In the genomic region with DNA sequence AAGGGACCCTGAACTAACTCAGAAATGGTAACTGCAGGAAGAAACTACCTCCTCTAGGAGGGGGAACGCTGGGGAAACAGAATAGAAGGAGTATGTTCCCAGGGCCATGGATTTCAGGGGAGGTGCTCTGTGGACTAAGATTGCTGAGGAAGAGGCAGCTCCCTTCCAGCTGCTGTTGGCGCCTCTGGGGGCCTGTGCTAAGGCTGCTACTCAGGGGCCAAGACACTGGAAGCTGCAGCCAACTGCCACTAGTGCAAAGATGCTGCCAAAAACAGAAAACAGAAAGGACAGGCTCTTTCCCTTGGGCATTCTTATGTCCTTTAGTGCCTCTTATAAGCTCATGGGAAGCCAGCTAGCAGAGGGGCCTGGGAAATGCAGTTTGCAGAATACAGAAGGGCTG, we compare ENCODE assay signal across 16 cellular contexts. TPM values are rescaled to one million over a fixed set of nuclear protein-coding genes. Genes with fewer than 3 reads are reported as not detected.
"Had no signal": no experiment of that assay in that cellular context is flagged by ENCODE, and none has a peak within 500 bp of the region (broad histone marks: within the 10 kb centered on the region; RNA-seq: fewer than 3 reads in every experiment).

No MANE protein-coding gene starts in this region.

- H3K9me3 ChIP-seq: thoracic aorta had no signal

- H3K4me3 ChIP-seq: thoracic aorta had no signal

- DNase-seq: activated CD4-positive, alpha-beta T cell treated with anti-CD3 and anti-CD28 coated beads, Interleukin-2, amount 50 U/mL, for 1 hour; activated CD8-positive, alpha-beta memory T cell treated with anti-CD3 and anti-CD28 coated beads for 24 hours; activated gamma-delta T cell treated with Interleukin-2 at 50 U/mL for 16 hours; activated naive CD8-positive, alpha-beta T cell treated with anti-CD3 and anti-CD28 coated beads, Interleukin-2, amount 10 ng/mL, durations not matched to agents 7 days and 5 days; brain microvascular endothelial cell; cerebellar nuclear complex; dermis blood vessel endothelial cell; effector memory CD8-positive, alpha-beta T cell; nephron progenitor cell; stimulated activated CD4-positive, alpha-beta T cell treated with anti-CD3 and anti-CD28 coated beads, Interleukin-12 subunit alpha, Interleukin-12 subunit beta, amount 100 ng/mL, for 4 hours; stimulated activated CD4-positive, alpha-beta T cell treated with anti-CD3 and anti-CD28 coated beads, Interleukin-2, amount 100 ng/mL, for 24 hours; T-cell; T-helper 9 cell had no signal

- H3K36me3 ChIP-seq: brain microvascular endothelial cell, thoracic aorta had no signal

- H3K9me3 Mint-ChIP-seq: effector memory CD8-positive, alpha-beta T cell had no signal

- H3K36me3 Mint-ChIP-seq: activated naive CD8-positive, alpha-beta T cell treated with anti-CD3 and anti-CD28 coated beads, Interleukin-2, amount 10 ng/mL, durations not matched to agents 7 days and 5 days; T-cell had no signal

- H3K27ac Mint-ChIP-seq: activated naive CD8-positive, alpha-beta T cell treated with anti-CD3 and anti-CD28 coated beads, Interleukin-2, amount 10 ng/mL, durations not matched to agents 7 days and 5 days; effector memory CD8-positive, alpha-beta T cell; nephron progenitor cell; T-cell had no signal

- H3K4me1 Mint-ChIP-seq: activated naive CD8-positive, alpha-beta T cell treated with anti-CD3 and anti-CD28 coated beads, Interleukin-2, amount 10 ng/mL, durations not matched to agents 7 days and 5 days; nephron progenitor cell; T-cell had no signal

- H3K4me3 Mint-ChIP-seq: activated naive CD8-positive, alpha-beta T cell treated with anti-CD3 and anti-CD28 coated beads, Interleukin-2, amount 10 ng/mL, durations not matched to agents 7 days and 5 days; effector memory CD8-positive, alpha-beta T cell; nephron progenitor cell; T-cell had no signal

- ATAC-seq: activated CD4-positive, CD25-positive, alpha-beta regulatory T cell treated with anti-CD3 and anti-CD28 coated beads, Interleukin-2, amount 50 U/mL, for 24 hours; effector memory CD8-positive, alpha-beta T cell; T-cell had no signal

- H3K27me3 ChIP-seq: brain microvascular endothelial cell had no signal

- H3K27ac ChIP-seq: brain microvascular endothelial cell, epithelial cell of prostate, thoracic aorta had no signal

RNA-seq across cellular contexts. Expression of gene SGIP1, which starts 58.0 kb away (rescaled TPM):
- total RNA-seq: activated naive CD8-positive, alpha-beta T cell treated with anti-CD3 and anti-CD28 coated beads, Interleukin-2, amount 10 ng/mL, durations not matched to agents 7 days and 5 days; T-cell had no signal
